In genomic region chr20:10763117-10763516, GRCh38 we compare ENCODE assay signal across 17 cellular contexts.
DNase-seq lines count a peak whose midpoint lies in the region; TF ChIP-seq lines count a peak whose summit lies in the region.
"Had no signal": no experiment of that assay in that cellular context is flagged by ENCODE, and none has a peak within 500 bp of the region (broad histone marks: within the 10 kb centered on the region; RNA-seq: fewer than 3 reads in every experiment).

No MANE protein-coding gene starts in this region.

- H3K79me1 ChIP-seq in mesendoderm (ENCODE audit: low read length), result no peaks in the 10 kb centered on the region

- H3K23ac ChIP-seq in mesendoderm (ENCODE audit: low read length), result no peak overlapping the region

- H2BK15ac ChIP-seq in mesendoderm (replicated peaks; ENCODE audit: low read depth), result peak overlapping the region; percentile 25

- H3K4ac ChIP-seq in mesendoderm (ENCODE audit: low read depth, low read length), result no peak overlapping the region

- no peak overlapping the region for H4K8ac ChIP-seq in mesendoderm (ENCODE audit: low read depth, low read length)

- POLR2A ChIA-PET in AG04449 (lab: Yijun Ruan, JAX), result interaction anchor here (0.8 kb wide), 1 partner anchor 161 kb away, joined by 3 read pairs; no protein-coding TSS in a partner anchor

- H3K27ac ChIP-seq in mesendoderm (ENCODE audit: low read depth, low read length), result no peak overlapping the region
- H3K27ac ChIP-seq: C4-2B, RWPE1 had no signal

- no peak overlapping the region for H3K4me2 ChIP-seq in mesendoderm (ENCODE audit: low read length)

- no peaks in the 10 kb centered on the region for H3K79me2 ChIP-seq in mesendoderm (ENCODE audit: control insufficient read depth, insufficient read depth, low read length)

- no peak for TF ChIP-seq CTCF in AG04449 (IDR thresholded peaks at IDR 0.05; ENCODE audit: insufficient read depth, low read length, missing control alignments)

- no CpG with 5 or more reads among the region's 2 CpGs for WGBS in mesendoderm (ENCODE audit: extremely low coverage, insufficient coverage, low lambda C conversion rate)

- DNase-seq in AG04449 (ENCODE audit: low read depth, low spot score) (peak; percentile 7), adipocyte (ENCODE audit: low read depth) (peak; percentile 47), fibroblast of peridontal ligament (ENCODE audit: extremely low read depth) (peak; percentile 29), mesendoderm (no peak), GF-D8 (lab: John Stamatoyannopoulos, UW) (no peak), pons (ENCODE audit: low spot score) (no peak), nucleus accumbens (lab: John Stamatoyannopoulos, UW) (no peak), C1 segment of cervical spinal cord (lab: John Stamatoyannopoulos, UW) (no peak)
- DNase-seq: 8988T, DMS153, KBM-7, NCI-H1436, NCI-H2029, NCI-H510A, NCI-H774 had no signal

- no peaks in the 10 kb centered on the region for H3K9me3 ChIP-seq in adipocyte (ENCODE audit: control insufficient read depth, low read length)

- H3K27me3 ChIP-seq in adipocyte (replicated peaks; ENCODE audit: control insufficient read depth, insufficient read depth, low read length) (no peaks in the 10 kb centered on the region), mesendoderm (ENCODE audit: insufficient read depth, low read length, poor library complexity) (no peaks in the 10 kb centered on the region)

- H3K9ac ChIP-seq in adipocyte (ENCODE audit: low read length) (no peak overlapping the region), mesendoderm (ENCODE audit: low read length) (no peak overlapping the region)

- no peaks in the 10 kb centered on the region for H3K36me3 ChIP-seq in adipocyte (ENCODE audit: control insufficient read depth, insufficient read depth, low read length, severe bottlenecking)
- no peaks in the 10 kb centered on the region for H3K36me3 ChIP-seq in mesendoderm (ENCODE audit: control insufficient read depth, insufficient read depth, low read length)

- H2BK120ac ChIP-seq in mesendoderm (ENCODE audit: low read depth, low read length), result no peak overlapping the region

- no peak overlapping the region for H2BK5ac ChIP-seq in mesendoderm (ENCODE audit: low read length)

- H4K5ac ChIP-seq in mesendoderm (ENCODE audit: low read length), result no peak overlapping the region

- no peak overlapping the region for H3K18ac ChIP-seq in mesendoderm (ENCODE audit: low read length)

- no peak overlapping the region for H3K4me3 ChIP-seq in AG04449 (ENCODE audit: low read depth, low read length)
- no peak overlapping the region for H3K4me3 ChIP-seq in adipocyte (ENCODE audit: low read length)
- H3K4me3 ChIP-seq in mesendoderm (ENCODE audit: low read length), result no peak overlapping the region

- H3K56ac ChIP-seq in mesendoderm (ENCODE audit: low read length), result no peak overlapping the region

- CTCF ChIA-PET in AG04449 (lab: Yijun Ruan, JAX), result interaction anchor here (0.9 to 1.8 kb wide), 2 partner anchors 15 to 442 kb away, joined by 3 to 4 read pairs; no protein-coding TSS in a partner anchor

- H3K4me1 ChIP-seq in adipocyte (ENCODE audit: control insufficient read depth, insufficient read depth, low read length) (no peaks in the 10 kb centered on the region), mesendoderm (ENCODE audit: control insufficient read depth, low read depth, low read length) (no peaks in the 10 kb centered on the region)

- H2AK5ac ChIP-seq in mesendoderm (ENCODE audit: low read length), result no peak overlapping the region

Comparison
In these comparisons a context has a peak if more than half of its experiments do, and no peak if none do; other contexts are left out.
1. DNase-seq: peak in AG04449 (single experiment), adipocyte (single experiment) and fibroblast of peridontal ligament (single experiment); none in mesendoderm (single experiment), GF-D8 (single experiment), pons (single experiment), nucleus accumbens (0 of 56) and C1 segment of cervical spinal cord (0 of 14).